In genomic region chr5:134162592-134162991, GRCh38 we compare ENCODE assay signal across 8 cellular contexts.
"Had no signal": no experiment of that assay in that cellular context is flagged by ENCODE, and none has a peak within 500 bp of the region (broad histone marks: within the 10 kb centered on the region; RNA-seq: fewer than 3 reads in every experiment).

No MANE protein-coding gene starts in this region.

- H3K4me2 ChIP-seq: GM23338, KMS-11 had no signal

- H2AFZ ChIP-seq: GM23338 had no signal

- FAIRE-seq: H1, H54, HTR-8/SVneo had no signal

- H3K9ac ChIP-seq: KMS-11 had no signal

- ATAC-seq: GM23338 had no signal

- DNase-seq: H9, HCEC 1CT, KBM-7 had no signal

- H3K4me3 ChIP-seq: GM23338 had no signal

- H3K27ac ChIP-seq: KMS-11 had no signal
